Comparison of ENCODE assay signal across 9 cellular contexts in genomic region chr3:190306513-190307163, GRCh38. TPM values are rescaled to one million over a fixed set of nuclear protein-coding genes. Genes with fewer than 3 reads are reported as not detected.
DNase-seq lines count a peak whose midpoint lies in the region; ATAC-seq, FAIRE-seq and TF ChIP-seq lines count a peak whose summit lies in the region.
"Had no signal": no experiment of that assay in that cellular context is flagged by ENCODE, and none has a peak within 500 bp of the region (broad histone marks: within the 10 kb centered on the region; RNA-seq: fewer than 3 reads in every experiment).

No MANE protein-coding gene starts in this region.

- DNase-seq in A172 (ENCODE audit: low spot score) = peak; percentile 46
- peak; percentile 27 for DNase-seq in GM23248
- peak; percentile 23 for DNase-seq in activated CD8-positive, alpha-beta T cell treated with anti-CD3 and anti-CD28 coated beads, Interleukin-2, amount 10 ng/mL, durations not matched to agents 7 days and 5 days
- no peak for DNase-seq in keratinocyte (ENCODE audit: low read depth, low spot score)
- no peak for DNase-seq in SK-N-DZ (ENCODE audit: low spot score)
- no peak for DNase-seq in NCI-H524 (lab: John Stamatoyannopoulos, UW)
- DNase-seq: NCI-H2081 had no signal

- no peaks in the 10 kb centered on the region for H3K36me3 ChIP-seq in GM23248 (ENCODE audit: low read depth)
- H3K36me3 ChIP-seq in keratinocyte (ENCODE audit: control insufficient read depth in 2 of 2, extremely low read depth in 1 of 2, insufficient read depth in 2 of 2, low read length in 2 of 2) = peaks cover 0 to 3% of the 10 kb centered on the region in 2 experiments

- no peaks in the 10 kb centered on the region for H3K9me1 ChIP-seq in keratinocyte (ENCODE audit: control insufficient read depth, extremely low read depth, insufficient read depth, low read length)

- dilution Hi-C loops in keratinocyte (cut with MboI; ENCODE audit: extremely low pct_ligation_motif_present, low sequenced_read_pairs) = no loop called here

- H3K27ac Mint-ChIP-seq in activated CD8-positive, alpha-beta T cell treated with anti-CD3 and anti-CD28 coated beads, Interleukin-2, amount 10 ng/mL, durations not matched to agents 7 days and 5 days = no peak overlapping the region

- H3K9ac ChIP-seq in GM23248 (no peak overlapping the region), keratinocyte (ENCODE audit: control insufficient read depth, extremely low read depth, insufficient read depth, low read length) (peak overlapping the region; percentile 58)

- H3K27me3 Mint-ChIP-seq in activated CD8-positive, alpha-beta T cell treated with anti-CD3 and anti-CD28 coated beads, Interleukin-2, amount 10 ng/mL, durations not matched to agents 7 days and 5 days (ENCODE audit: low read depth) = no peaks in the 10 kb centered on the region

- ATAC-seq in activated CD8-positive, alpha-beta T cell treated with anti-CD3 and anti-CD28 coated beads, Interleukin-2, amount 10 ng/mL, durations not matched to agents 7 days and 5 days = peak; percentile 91
- ATAC-seq in HG03460 (IDR thresholded peaks at IDR 0.05; ENCODE audit: unreplicated experiment) = no peak
- no peak for ATAC-seq in GM21423 (IDR thresholded peaks at IDR 0.05; ENCODE audit: unreplicated experiment)

- H3K79me2 ChIP-seq in GM23248 (ENCODE audit: insufficient read depth) (no peaks in the 10 kb centered on the region), keratinocyte (ENCODE audit: control insufficient read depth, insufficient read depth, low read length) (no peaks in the 10 kb centered on the region)

- H3K4me2 ChIP-seq in GM23248 (ENCODE audit: unreplicated experiment) (no peak overlapping the region), keratinocyte (ENCODE audit: control insufficient read depth, extremely low read depth, insufficient read depth, low read depth, low read length) (peak overlapping the region; percentile 26)

- H3K9me2 ChIP-seq in GM23248 (ENCODE audit: insufficient read depth) = no peaks in the 10 kb centered on the region

- no peaks in the 10 kb centered on the region for H3K9me3 Mint-ChIP-seq in activated CD8-positive, alpha-beta T cell treated with anti-CD3 and anti-CD28 coated beads, Interleukin-2, amount 10 ng/mL, durations not matched to agents 7 days and 5 days (ENCODE audit: insufficient read depth)

- no peaks in the 10 kb centered on the region for H3F3A ChIP-seq in GM23248 (ENCODE audit: insufficient read depth)

- POLR2A ChIA-PET in activated CD8-positive, alpha-beta T cell treated with anti-CD3 and anti-CD28 coated beads, Interleukin-2, amount 10 ng/mL, durations not matched to agents 7 days and 5 days (lab: Charles Lee) = interaction anchor here (0.7 kb wide), 1 partner anchor 14 kb away, joined by 3 read pairs; no protein-coding TSS in a partner anchor

- no peak for TF ChIP-seq CTCF in keratinocyte (optimal IDR thresholded peaks at IDR 0.05 in 1 of 3, IDR thresholded peaks at IDR 0.05 in 1 of 3, conservative IDR thresholded peaks at IDR 0.05 in 1 of 3; ENCODE audit: extremely low read depth in 1 of 3, insufficient read depth in 2 of 3, low read length in 3 of 3)

- 66 to 73% methylated on average over 4 of the region's 4 CpGs for WGBS in GM23248 (ENCODE audit: low coverage in 1 of 2, low lambda C conversion rate in 2 of 2, missing lambda C conversion rate in 2 of 2), 2 experiments

- no peak overlapping the region for H3K4me3 ChIP-seq in GM23248
- no peak overlapping the region for H3K4me3 ChIP-seq in keratinocyte (ENCODE audit: control insufficient read depth in 2 of 3, extremely low read depth in 1 of 3, insufficient read depth in 2 of 3, low read depth in 1 of 3, low read length in 3 of 3)

- H4K20me1 ChIP-seq in GM23248 (ENCODE audit: insufficient read depth) (no peaks in the 10 kb centered on the region), keratinocyte (ENCODE audit: control insufficient read depth, extremely low read depth, insufficient read depth, low read length) (no peaks in the 10 kb centered on the region)

- peak; percentile 96 for FAIRE-seq in keratinocyte (lab: Jason Lieb, UNC)

- H3K27me3 ChIP-seq in GM23248 (replicated peaks; ENCODE audit: insufficient read depth) (no peaks in the 10 kb centered on the region), keratinocyte (ENCODE audit: control insufficient read depth, extremely low read depth, insufficient read depth, low read length) (no peaks in the 10 kb centered on the region)

- in situ Hi-C loops in GM23248 (cut with MboI) = no loop called here

- no peaks in the 10 kb centered on the region for H3K36me3 Mint-ChIP-seq in activated CD8-positive, alpha-beta T cell treated with anti-CD3 and anti-CD28 coated beads, Interleukin-2, amount 10 ng/mL, durations not matched to agents 7 days and 5 days (ENCODE audit: low read depth)

- H2AFZ ChIP-seq in GM23248 (no peak overlapping the region), keratinocyte (ENCODE audit: control insufficient read depth, low read length) (peak overlapping the region; percentile 65)

- H3K4me3 Mint-ChIP-seq in activated CD8-positive, alpha-beta T cell treated with anti-CD3 and anti-CD28 coated beads, Interleukin-2, amount 10 ng/mL, durations not matched to agents 7 days and 5 days = no peak overlapping the region

- H3K9me3 ChIP-seq in GM23248 (ENCODE audit: low read depth) = no peaks in the 10 kb centered on the region
- H3K9me3 ChIP-seq in keratinocyte (ENCODE audit: control insufficient read depth, low read depth, low read length) = no peaks in the 10 kb centered on the region

- H3K4me1 Mint-ChIP-seq in activated CD8-positive, alpha-beta T cell treated with anti-CD3 and anti-CD28 coated beads, Interleukin-2, amount 10 ng/mL, durations not matched to agents 7 days and 5 days (ENCODE audit: low read depth) = peaks cover 16% of the 10 kb centered on the region

- CTCF ChIA-PET in activated CD8-positive, alpha-beta T cell treated with anti-CD3 and anti-CD28 coated beads, Interleukin-2, amount 10 ng/mL, durations not matched to agents 7 days and 5 days (lab: Charles Lee) = interaction anchor here (1.2 to 2.2 kb wide), 2 partner anchors 15 to 118 kb away, joined by 3 to 13 read pairs; partner anchors contain the start of gene CLDN1

- no peak overlapping the region for H3K27ac ChIP-seq in GM23248
- H3K27ac ChIP-seq in keratinocyte (ENCODE audit: control insufficient read depth, insufficient read depth, low read length) = peak overlapping the region; percentile 80

- H3K4me1 ChIP-seq in GM23248 (ENCODE audit: insufficient read depth) (peaks cover 38% of the 10 kb centered on the region), keratinocyte (ENCODE audit: control insufficient read depth, extremely low read depth, insufficient read depth, low read length) (peaks cover 55% of the 10 kb centered on the region)

RNA-seq across cellular contexts. Expression of gene CLDN1, which starts 15.6 kb away (rescaled TPM):
- total RNA-seq in A172 (2014; rRNA removed; shearing (Covaris generic)) = 2.8 and 3.6 TPM in 2 replicates
- total RNA-seq in GM23248 (2014; rRNA removed; shearing (Covaris generic)) = 0.32 and 0.38 TPM in 2 replicates
- polyA plus RNA-seq in GM23248 (2016; fragmentation: Nextera tagmentation; extraction: Ambion mirVana) (0.19 and 0.28 TPM in 2 replicates), keratinocyte (126 to 406 TPM (median 218 TPM) in 3 replicates)
- not detected for total RNA-seq in activated CD8-positive, alpha-beta T cell treated with anti-CD3 and anti-CD28 coated beads, Interleukin-2, amount 10 ng/mL, durations not matched to agents 7 days and 5 days
- polyA plus RNA-seq in keratinocyte (2011; ENCODE audit: low read depth) = 145 TPM
- 142 and 283 TPM in 2 replicates for polyA plus RNA-seq in keratinocyte (2011; cell fraction: cytosol; rRNA removed)
- polyA plus RNA-seq in keratinocyte (2011; cell fraction: nucleus; rRNA removed) = 856 and 1,206 TPM in 2 replicates
- 97.6 and 476 TPM in 2 replicates for polyA plus RNA-seq in keratinocyte (2012; ENCODE audit: low replicate concordance)
- polyA minus RNA-seq in keratinocyte = 95.8 to 637 TPM (median 395 TPM) in 3 replicates
- 140 TPM for polyA minus RNA-seq in keratinocyte (2011; cell fraction: cytosol; rRNA and poly(A)+ RNA removed)
- polyA minus RNA-seq in keratinocyte (2011; cell fraction: nucleus; rRNA and poly(A)+ RNA removed) = 726 and 1,190 TPM in 2 replicates
- polyA plus RNA-seq in SK-N-DZ (2014; cell fraction: cytosol; rRNA removed) = not detected in 2 replicates
- not detected in 2 replicates for polyA plus RNA-seq in SK-N-DZ (2014; cell fraction: nucleus; rRNA removed)

Comparison
In these comparisons a context has a peak if more than half of its experiments do, and no peak if none do; other contexts are left out.
1. DNase-seq: peak in A172 (single experiment), GM23248 (single experiment) and activated CD8-positive, alpha-beta T cell treated with anti-CD3 and anti-CD28 coated beads, Interleukin-2, amount 10 ng/mL, durations not matched to agents 7 days and 5 days (single experiment); none in keratinocyte (single experiment), SK-N-DZ (single experiment) and NCI-H524 (0 of 2).